In the genomic region with DNA sequence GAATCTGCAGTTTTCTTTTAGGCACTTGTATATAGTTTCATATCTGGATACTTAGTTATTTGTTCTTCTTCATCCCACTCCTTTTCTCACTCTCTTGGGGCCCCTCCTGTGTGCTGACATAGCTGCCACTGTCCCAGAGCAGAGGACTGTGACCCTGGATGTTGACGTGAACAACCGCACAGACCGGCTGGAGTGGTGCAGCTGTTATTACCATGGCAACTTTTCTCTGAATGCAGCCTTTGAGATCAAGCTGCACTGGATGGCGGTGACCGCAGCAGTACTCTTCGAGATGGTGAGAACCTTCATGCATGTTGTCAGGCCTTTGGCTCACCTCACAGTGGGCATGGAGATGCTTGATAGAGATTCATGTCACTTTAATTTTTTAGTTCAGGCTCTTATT, we compare ENCODE assay signal across 26 cellular contexts. TPM values are rescaled to one million over a fixed set of nuclear protein-coding genes. Genes with fewer than 3 reads are reported as not detected.
DNase-seq lines count a peak whose midpoint lies in the region; ATAC-seq, FAIRE-seq and TF ChIP-seq lines count a peak whose summit lies in the region.
"Had no signal": no experiment of that assay in that cellular context is flagged by ENCODE, and none has a peak within 500 bp of the region (broad histone marks: within the 10 kb centered on the region; RNA-seq: fewer than 3 reads in every experiment).

No MANE protein-coding gene starts in this region.

- H3K4me1 ChIP-seq in K562 (replicated peaks in 1 of 2; ENCODE audit: control insufficient read depth in 2 of 2, insufficient read depth in 2 of 2, low read length in 2 of 2) (peaks cover 24 to 55% of the 10 kb centered on the region in 2 experiments), HepG2 (ENCODE audit: insufficient read depth, low read length) (peaks cover 16% of the 10 kb centered on the region; the same call in 1 of the 2 replicates), left ventricle myocardium inferior (no peaks in the 10 kb centered on the region)
- H3K4me1 ChIP-seq: heart right ventricle, lower lobe of right lung, parathyroid adenoma had no signal

- TF ChIP-seq EP300 in K562 (IDR thresholded peaks at IDR 0.05; ENCODE audit: low read length) (no peak), HepG2 (IDR thresholded peaks at IDR 0.05; ENCODE audit: low read depth in 2 of 2, low read length in 2 of 2) (no peak), HepG2 (CRISPR knock-in tag; IDR thresholded peaks at IDR 0.05; ENCODE audit: borderline replicate concordance) (no peak)

- H2AFZ ChIP-seq in K562 (ENCODE audit: low read depth, low read length) = no peak overlapping the region
- no peak overlapping the region for H2AFZ ChIP-seq in HepG2 (ENCODE audit: low read length)
- H2AFZ ChIP-seq: parathyroid adenoma had no signal

- H3K36me3 Mint-ChIP-seq in activated CD8-positive, alpha-beta T cell treated with anti-CD3 and anti-CD28 coated beads for 36 hours (ENCODE audit: low read depth) = peaks cover 14% of the 10 kb centered on the region

- peak overlapping the region; percentile 38; the same call in 1 of the 3 replicates for H3K27ac ChIP-seq in K562 (ENCODE audit: extremely low read depth, low read depth, low read length)
- H3K27ac ChIP-seq in HepG2 (ENCODE audit: extremely low read length, insufficient read depth, low read length) = peak overlapping the region; percentile 37
- no peak overlapping the region for H3K27ac ChIP-seq in left ventricle myocardium inferior (replicated peaks)
- H3K27ac ChIP-seq: heart right ventricle, lower lobe of right lung, parathyroid adenoma had no signal

- H4K20me1 ChIP-seq in K562 (replicated peaks; ENCODE audit: control insufficient read depth, insufficient read depth, low read length) = no peaks in the 10 kb centered on the region
- H4K20me1 ChIP-seq in HepG2 (ENCODE audit: insufficient read depth, low read length) = no peaks in the 10 kb centered on the region

- TF ChIP-seq RAD21 in K562 (CRISPR knock-in tag; conservative IDR thresholded peaks at IDR 0.05 in 1 of 2, IDR thresholded peaks at IDR 0.05 in 1 of 2) (no peak), HepG2 (CRISPR knock-in tag; IDR thresholded peaks at IDR 0.05) (no peak)

- H3K79me2 ChIP-seq in K562 (ENCODE audit: control insufficient read depth, insufficient read depth, low read length) (peaks cover 6% of the 10 kb centered on the region; the same call in 2 of the 3 replicates), HepG2 (ENCODE audit: insufficient read depth, low read length) (no peaks in the 10 kb centered on the region)
- H3K79me2 ChIP-seq: parathyroid adenoma had no signal

- no TSS peak for BruUV-seq in K562 (replicated peaks; lab: Mats Ljungman, UMichigan)
- no TSS peak for BruUV-seq in HepG2 (replicated peaks; lab: Mats Ljungman, UMichigan)

- H3K27me3 Mint-ChIP-seq in activated CD8-positive, alpha-beta T cell treated with anti-CD3 and anti-CD28 coated beads for 36 hours = no peaks in the 10 kb centered on the region
- H3K27me3 Mint-ChIP-seq: activated B cell treated with CpG ODN at 0.5 μM for 24 hours; activated CD4-positive, alpha-beta memory T cell treated with anti-CD3 and anti-CD28 coated beads, Interleukin-2, amount 10 ng/mL, durations not matched to agents 7 days and 5 days; activated T-cell treated with anti-CD3 and anti-CD28 coated beads, Interleukin-2, amount 50 U/mL, for 24 hours; stimulated activated naive CD8-positive, alpha-beta T cell treated with anti-CD3 and anti-CD28 coated beads, Interleukin-15, Interleukin-2, amounts not matched to agents 100 ng/mL and 50 ng/mL, for 24 hours had no signal

- H3K4me3 ChIP-seq in K562 (no peak overlapping the region), HepG2 (replicated peaks in 1 of 3; ENCODE audit: insufficient read depth in 1 of 3, low read depth in 2 of 3, low read length in 3 of 3) (no peak overlapping the region), left ventricle myocardium inferior (no peak overlapping the region)
- H3K4me3 ChIP-seq: heart right ventricle, lower lobe of right lung, SK-N-MC had no signal

- intact Hi-C loops in K562 (cut with micrococcal nuclease) = no loop called here
- intact Hi-C loops in HepG2 (cut with micrococcal nuclease; ENCODE audit: unreplicated experiment) = no loop called here
- intact Hi-C loops in activated CD8-positive, alpha-beta T cell treated with anti-CD3 and anti-CD28 coated beads for 36 hours (cut with micrococcal nuclease) = no loop called here
- intact Hi-C loops in left ventricle myocardium inferior (cut with micrococcal nuclease) = no loop called here

- H3K9me3 ChIP-seq in K562 (replicated peaks; ENCODE audit: control insufficient read depth, insufficient read depth, low read depth, low read length) (no peaks in the 10 kb centered on the region), HepG2 (ENCODE audit: low read length) (no peaks in the 10 kb centered on the region), left ventricle myocardium inferior (replicated peaks) (no peaks in the 10 kb centered on the region)
- H3K9me3 ChIP-seq: heart right ventricle, lower lobe of right lung had no signal

- TF ChIP-seq POLR2A in K562 (conservative IDR thresholded peaks at IDR 0.05) = no peak
- TF ChIP-seq POLR2A in HepG2 (IDR thresholded peaks at IDR 0.05; ENCODE audit: insufficient read depth in 1 of 2, low read depth in 2 of 2, low read length in 2 of 2) = no peak

- DNase-seq in Ammon's horn (ENCODE audit: low spot score) (peak; percentile 89), K562 (ENCODE audit: extremely low read depth in 1 of 4, low spot score in 3 of 4) (no peak), HepG2 (ENCODE audit: low spot score) (peak; percentile 23), putamen (ENCODE audit: low spot score) (peak; percentile 77), left ventricle myocardium inferior (no peak)
- DNase-seq in activated CD8-positive, alpha-beta T cell treated with anti-CD3 and anti-CD28 coated beads for 36 hours = no peak
- no peak for DNase-seq in activated CD4-positive, CD25-positive, alpha-beta regulatory T cell treated with anti-CD3 and anti-CD28 coated beads, Interleukin-2, amount 50 U/mL, for 72 hours
- DNase-seq: activated B cell treated with CpG ODN at 0.5 μM for 24 hours; activated CD4-positive, alpha-beta memory T cell treated with anti-CD3 and anti-CD28 coated beads, Interleukin-2, amount 10 ng/mL, durations not matched to agents 7 days and 5 days; activated naive CD4-positive, alpha-beta T cell treated with anti-CD3 and anti-CD28 coated beads for 36 hours; activated T-cell treated with anti-CD3 and anti-CD28 coated beads, Interleukin-2, amount 50 U/mL, for 24 hours; Calu3; heart right ventricle; Karpas-422; lower lobe of right lung; NCI-H187 treated with DMSO at 0.1 percent for 48 hours had no signal

- no peak overlapping the region for H3K4me3 Mint-ChIP-seq in activated CD8-positive, alpha-beta T cell treated with anti-CD3 and anti-CD28 coated beads for 36 hours
- H3K4me3 Mint-ChIP-seq: activated B cell treated with CpG ODN at 0.5 μM for 24 hours; activated CD4-positive, alpha-beta memory T cell treated with anti-CD3 and anti-CD28 coated beads, Interleukin-2, amount 10 ng/mL, durations not matched to agents 7 days and 5 days; activated naive CD4-positive, alpha-beta T cell treated with anti-CD3 and anti-CD28 coated beads for 36 hours; activated T-cell treated with anti-CD3 and anti-CD28 coated beads, Interleukin-2, amount 50 U/mL, for 24 hours; stimulated activated naive CD8-positive, alpha-beta T cell treated with anti-CD3 and anti-CD28 coated beads, Interleukin-15, Interleukin-2, amounts not matched to agents 100 ng/mL and 50 ng/mL, for 24 hours had no signal

- H3K27me3 ChIP-seq in K562 (ENCODE audit: control insufficient read depth in 2 of 2, insufficient read depth in 2 of 2, low read length in 2 of 2) (no peaks in the 10 kb centered on the region), HepG2 (ENCODE audit: control insufficient read depth in 1 of 2, insufficient read depth in 2 of 2, low read length in 2 of 2) (no peaks in the 10 kb centered on the region), left ventricle myocardium inferior (ENCODE audit: low read depth) (no peaks in the 10 kb centered on the region)
- H3K27me3 ChIP-seq: heart right ventricle had no signal

- ATAC-seq in K562 = no peak
- peak; percentile 74 for ATAC-seq in HepG2
- ATAC-seq in activated CD8-positive, alpha-beta T cell treated with anti-CD3 and anti-CD28 coated beads for 36 hours = no peak
- no peak for ATAC-seq in GM21367 (IDR thresholded peaks at IDR 0.05; ENCODE audit: unreplicated experiment)
- ATAC-seq: HCT116, heart right ventricle, lower lobe of right lung, Panc1 had no signal

- no peak overlapping the region for H3K4me2 ChIP-seq in K562 (ENCODE audit: insufficient read depth, low read length)
- H3K4me2 ChIP-seq in HepG2 (ENCODE audit: low read depth, low read length) = no peak overlapping the region

- POLR2A ChIA-PET in K562 (lab: Yijun Ruan, JAX) = no interaction called here
- POLR2A ChIA-PET in HepG2 (lab: Yijun Ruan, JAX) = no interaction called here
- POLR2A ChIA-PET in activated CD8-positive, alpha-beta T cell treated with anti-CD3 and anti-CD28 coated beads for 36 hours (lab: Charles Lee) = no interaction called here

- no peak for TF ChIP-seq CTCF in K562 (IDR thresholded peaks at IDR 0.05 in 2 of 3, conservative IDR thresholded peaks at IDR 0.05 in 1 of 3; ENCODE audit: insufficient read depth in 2 of 3, low read depth in 1 of 3, low read length in 3 of 3)
- TF ChIP-seq CTCF in HepG2 (CRISPR knock-in tag; IDR thresholded peaks at IDR 0.05) = no peak
- no peak for TF ChIP-seq CTCF in activated CD8-positive, alpha-beta T cell treated with anti-CD3 and anti-CD28 coated beads for 36 hours (IDR thresholded peaks at IDR 0.05)
- TF ChIP-seq CTCF in left ventricle myocardium inferior (IDR thresholded peaks at IDR 0.05; ENCODE audit: borderline replicate concordance) = no peak

- FAIRE-seq in K562 (lab: Jason Lieb, UNC) (no peak), HepG2 (lab: Jason Lieb, UNC) (no peak)
- FAIRE-seq: A204.1, astrocyte, endometrium, HTR-8/SVneo had no signal

- no peaks in the 10 kb centered on the region for H3K4me1 Mint-ChIP-seq in activated CD8-positive, alpha-beta T cell treated with anti-CD3 and anti-CD28 coated beads for 36 hours (ENCODE audit: low read depth)
- H3K4me1 Mint-ChIP-seq: activated B cell treated with CpG ODN at 0.5 μM for 24 hours had no signal

- H3K27ac Mint-ChIP-seq in activated CD8-positive, alpha-beta T cell treated with anti-CD3 and anti-CD28 coated beads for 36 hours = no peak overlapping the region
- H3K27ac Mint-ChIP-seq: activated B cell treated with CpG ODN at 0.5 μM for 24 hours; activated CD4-positive, alpha-beta memory T cell treated with anti-CD3 and anti-CD28 coated beads, Interleukin-2, amount 10 ng/mL, durations not matched to agents 7 days and 5 days; activated naive CD4-positive, alpha-beta T cell treated with anti-CD3 and anti-CD28 coated beads for 36 hours; activated T-cell treated with anti-CD3 and anti-CD28 coated beads, Interleukin-2, amount 50 U/mL, for 24 hours; stimulated activated naive CD8-positive, alpha-beta T cell treated with anti-CD3 and anti-CD28 coated beads, Interleukin-15, Interleukin-2, amounts not matched to agents 100 ng/mL and 50 ng/mL, for 24 hours had no signal

- no peaks in the 10 kb centered on the region for H3K9me1 ChIP-seq in K562 (ENCODE audit: control insufficient read depth, insufficient read depth, low read length)

- in situ Hi-C loops in K562 (cut with MboI) = no loop called here
- in situ Hi-C loops in HepG2 (cut with HindIII; ENCODE audit: extremely low pct_ligation_motif_present, low pct_unique_long_range_greater_than_20kb) = no loop called here

- 93% methylated on average over 6 of the region's 6 CpGs for WGBS in K562 (ENCODE audit: insufficient coverage, low coverage, missing lambda C conversion rate)
- 66% methylated on average over 6 of the region's 6 CpGs for WGBS in HepG2 (ENCODE audit: low lambda C conversion rate)

- no peaks in the 10 kb centered on the region for H3K9me3 Mint-ChIP-seq in activated CD8-positive, alpha-beta T cell treated with anti-CD3 and anti-CD28 coated beads for 36 hours
- H3K9me3 Mint-ChIP-seq: activated B cell treated with CpG ODN at 0.5 μM for 24 hours; activated CD4-positive, alpha-beta memory T cell treated with anti-CD3 and anti-CD28 coated beads, Interleukin-2, amount 10 ng/mL, durations not matched to agents 7 days and 5 days; activated naive CD4-positive, alpha-beta T cell treated with anti-CD3 and anti-CD28 coated beads for 36 hours; activated T-cell treated with anti-CD3 and anti-CD28 coated beads, Interleukin-2, amount 50 U/mL, for 24 hours; stimulated activated naive CD8-positive, alpha-beta T cell treated with anti-CD3 and anti-CD28 coated beads, Interleukin-15, Interleukin-2, amounts not matched to agents 100 ng/mL and 50 ng/mL, for 24 hours had no signal

- H3K9ac ChIP-seq in K562 (ENCODE audit: insufficient read depth in 1 of 2, low read depth in 2 of 2, low read length in 2 of 2) (peak overlapping the region; percentile 6 to 59; a peak in 1 of 4 replicates), HepG2 (ENCODE audit: insufficient read depth, low read depth, low read length) (no peak overlapping the region)
- H3K9ac ChIP-seq: parathyroid adenoma had no signal

- H3K36me3 ChIP-seq in K562 (ENCODE audit: control insufficient read depth, insufficient read depth, low read length) = peaks cover 25% of the 10 kb centered on the region; the same call in 2 of the 3 replicates
- H3K36me3 ChIP-seq in HepG2 (replicated peaks in 1 of 2; ENCODE audit: control insufficient read depth in 1 of 2, insufficient read depth in 2 of 2, low read length in 2 of 2) = peaks cover 5% of the 10 kb centered on the region in 2 experiments; a peak in 2 of 5 replicates
- peaks cover 48% of the 10 kb centered on the region for H3K36me3 ChIP-seq in left ventricle myocardium inferior

- CTCF ChIA-PET in K562 (lab: Yijun Ruan, JAX; ENCODE audit: low intra/inter-chr PET ratio) = no interaction called here
- CTCF ChIA-PET in HepG2 (lab: Yijun Ruan, JAX; ENCODE audit: low intra/inter-chr PET ratio, low total read pairs) = no interaction called here
- CTCF ChIA-PET in activated CD8-positive, alpha-beta T cell treated with anti-CD3 and anti-CD28 coated beads for 36 hours (lab: Charles Lee) = no interaction called here

RNA-seq across cellular contexts. Expression of gene YWHAH, which starts 50.9 kb away (rescaled TPM):
- 39.0 and 61.0 TPM in 2 replicates for total RNA-seq in K562 (2011; cell fraction: chromatin; rRNA removed; ENCODE audit: low replicate concordance)
- total RNA-seq in K562 (2011; cell fraction: nucleolus; rRNA removed) = 24.5 and 26.3 TPM in 2 replicates
- 31.3 and 37.5 TPM in 2 replicates for total RNA-seq in K562 (2011; cell fraction: nucleoplasm; rRNA removed)
- total RNA-seq in K562 (2014; rRNA removed) (97.3 and 109 TPM in 2 replicates), K562 (2014; rRNA removed; fragmentation: Illumina TruSeq; extraction: Trizol) (140 and 203 TPM in 2 replicates), K562 (2015; rRNA removed; fragmentation: Illumina TruSeq; extraction: Trizol) (106 and 114 TPM in 2 replicates), K562 (2021) (141 and 162 TPM in 2 replicates), HepG2 (2016; rRNA removed; fragmentation: Illumina TruSeq; extraction: Trizol) (92.7 and 112 TPM in 2 replicates), left ventricle myocardium inferior (67.2 TPM)
- polyA plus RNA-seq in K562 (2011; rRNA removed) (100 and 119 TPM in 2 replicates), K562 (2014; fragmentation: Illumina TruSeq; extraction: Trizol) (171 and 177 TPM in 2 replicates), K562 (2014; fragmentation: Nextera tagmentation; extraction: Ambion mirVana) (10 to 100 TPM; 32.0 to 39.6 TPM), K562 (2014; rRNA removed) (105 and 106 TPM in 2 replicates), HepG2 (2011; rRNA removed) (35.6 and 40.9 TPM in 2 replicates)
- 104 and 112 TPM in 2 replicates for polyA plus RNA-seq in K562 (2011; cell fraction: cytosol; rRNA removed)
- 42.9 and 49.4 TPM in 2 replicates for polyA plus RNA-seq in K562 (2011; cell fraction: nucleus; rRNA removed)
- polyA plus RNA-seq in K562 (2012) = 72.8 and 107 TPM in 2 replicates
- 72.4 and 90.3 TPM in 2 replicates for polyA minus RNA-seq in K562 (2011; rRNA and poly(A)+ RNA removed)
- 43.7 and 66.7 TPM in 2 replicates for polyA minus RNA-seq in K562 (2011; cell fraction: cytosol; rRNA and poly(A)+ RNA removed)
- polyA minus RNA-seq in K562 (2011; cell fraction: nucleus; rRNA and poly(A)+ RNA removed) = 13.2 and 25.0 TPM in 2 replicates
- total RNA-seq in HepG2 (2016; cell fraction: cytosol; rRNA removed; fragmentation: Illumina TruSeq; extraction: Trizol; ENCODE audit: low read depth) = 20.0 and 24.6 TPM in 2 replicates
- 93.8 and 101 TPM in 2 replicates for total RNA-seq in HepG2 (2016; cell fraction: insoluble cytoplasmic fraction; rRNA removed; fragmentation: Illumina TruSeq; extraction: Trizol)
- 56.3 and 62.2 TPM in 2 replicates for total RNA-seq in HepG2 (2016; cell fraction: membrane; rRNA removed; fragmentation: Illumina TruSeq; extraction: Trizol)
- total RNA-seq in HepG2 (2016; cell fraction: nucleus; rRNA removed; fragmentation: Illumina TruSeq; extraction: Trizol) = 30.2 and 35.4 TPM in 2 replicates
- polyA plus RNA-seq in HepG2 (2011; cell fraction: cytosol; rRNA removed) = 38.6 and 45.7 TPM in 2 replicates
- polyA plus RNA-seq in HepG2 (2011; cell fraction: nucleus; rRNA removed) = 17.5 and 20.3 TPM in 2 replicates
- 78.8 and 95.2 TPM in 2 replicates for polyA plus RNA-seq in HepG2 (2012)
- polyA plus RNA-seq in HepG2 (2016; cell fraction: cytosol; fragmentation: Illumina TruSeq; extraction: Trizol; ENCODE audit: low read depth) = 19.0 and 24.6 TPM in 2 replicates
- 117 and 129 TPM in 2 replicates for polyA plus RNA-seq in HepG2 (2016; cell fraction: insoluble cytoplasmic fraction; fragmentation: Illumina TruSeq; extraction: Trizol; ENCODE audit: low read depth)
- polyA plus RNA-seq in HepG2 (2016; cell fraction: membrane; fragmentation: Illumina TruSeq; extraction: Trizol; ENCODE audit: low read depth) = 43.9 and 52.9 TPM in 2 replicates
- 57.2 and 66.4 TPM in 2 replicates for polyA plus RNA-seq in HepG2 (2016; cell fraction: nucleus; fragmentation: Illumina TruSeq; extraction: Trizol; ENCODE audit: insufficient read depth, low read depth)
- polyA minus RNA-seq in HepG2 (2011; rRNA and poly(A)+ RNA removed; ENCODE audit: low replicate concordance) = 18.0 and 27.7 TPM in 2 replicates
- polyA minus RNA-seq in HepG2 (2011; cell fraction: cytosol; rRNA and poly(A)+ RNA removed) = 24.6 and 31.3 TPM in 2 replicates
- 12.7 and 18.4 TPM in 2 replicates for polyA minus RNA-seq in HepG2 (2011; cell fraction: nucleus; rRNA and poly(A)+ RNA removed)
- total RNA-seq in activated CD8-positive, alpha-beta T cell treated with anti-CD3 and anti-CD28 coated beads for 36 hours = 100 to 1,000 TPM; 123 to 126 TPM

Comparison
In these comparisons a context has a peak if more than half of its experiments do, and no peak if none do; other contexts are left out.
1. DNase-seq: peak in Ammon's horn (single experiment), HepG2 (single experiment) and putamen (single experiment); none in K562 (0 of 4), activated CD8-positive, alpha-beta T cell treated with anti-CD3 and anti-CD28 coated beads for 36 hours (single experiment), activated CD4-positive, CD25-positive, alpha-beta regulatory T cell treated with anti-CD3 and anti-CD28 coated beads, Interleukin-2, amount 50 U/mL, for 72 hours (single experiment) and left ventricle myocardium inferior (single experiment).